2 cellular contexts compared by ENCODE assay signal in genomic region chr4:169322833-169323232, GRCh38.
DNase-seq lines count a peak whose midpoint lies in the region; TF ChIP-seq lines count a peak whose summit lies in the region.
"Not testable (repeated sequence)": the region's sequence is repeated elsewhere in the genome, so short reads cannot be mapped to it uniquely, and the experiment has no call there.

No MANE protein-coding gene starts in this region.

- TF ChIP-seq CTCF in HEK293 (tag by site-specific recombination; IDR thresholded peaks at IDR 0.05), result not testable (repeated sequence)

- not testable (repeated sequence) for H3K36me3 ChIP-seq in HEK293 (ENCODE audit: control insufficient read depth in 2 of 2, insufficient read depth in 1 of 2, low read length in 2 of 2)

- CTCF ChIA-PET in HEK293 (lab: Yijun Ruan, JAX), result not testable (repeated sequence)

- H3K9me3 ChIP-seq in HEK293 (ENCODE audit: control insufficient read depth, insufficient read depth, low read depth, low read length), result not testable (repeated sequence)

- peak; percentile 4 to 32 for DNase-seq in NCI-H526 (lab: John Stamatoyannopoulos, UW)

- H3K27ac ChIP-seq in HEK293 (ENCODE audit: extremely low read depth, low read depth, low read length), result not testable (repeated sequence)

- POLR2A ChIA-PET in HEK293 (lab: Yijun Ruan, JAX), result not testable (repeated sequence)

- H3K4me1 ChIP-seq in HEK293 (ENCODE audit: control insufficient read depth, insufficient read depth, low read length), result not testable (repeated sequence)

- H3K4me3 ChIP-seq in HEK293 (ENCODE audit: low read depth, low read length), result not testable (repeated sequence)

TF ChIP-seq in HEK293, 187 proteins besides CTCF, POLR2A, EP300 and RAD21:
- TF ChIP-seq ZNF558 (tag by site-specific recombination; IDR thresholded peaks at IDR 0.05), result peak; percentile 84
- peak; percentile 75 for TF ChIP-seq SCRT2 (tag by site-specific recombination; IDR thresholded peaks at IDR 0.05)
- TF ChIP-seq SCRT1 (tag by site-specific recombination; IDR thresholded peaks at IDR 0.05; ENCODE audit: borderline replicate concordance), result peak; percentile 37; the same call in 1 of the 2 replicates
